15 cellular contexts compared by ENCODE assay signal in the genomic region with DNA sequence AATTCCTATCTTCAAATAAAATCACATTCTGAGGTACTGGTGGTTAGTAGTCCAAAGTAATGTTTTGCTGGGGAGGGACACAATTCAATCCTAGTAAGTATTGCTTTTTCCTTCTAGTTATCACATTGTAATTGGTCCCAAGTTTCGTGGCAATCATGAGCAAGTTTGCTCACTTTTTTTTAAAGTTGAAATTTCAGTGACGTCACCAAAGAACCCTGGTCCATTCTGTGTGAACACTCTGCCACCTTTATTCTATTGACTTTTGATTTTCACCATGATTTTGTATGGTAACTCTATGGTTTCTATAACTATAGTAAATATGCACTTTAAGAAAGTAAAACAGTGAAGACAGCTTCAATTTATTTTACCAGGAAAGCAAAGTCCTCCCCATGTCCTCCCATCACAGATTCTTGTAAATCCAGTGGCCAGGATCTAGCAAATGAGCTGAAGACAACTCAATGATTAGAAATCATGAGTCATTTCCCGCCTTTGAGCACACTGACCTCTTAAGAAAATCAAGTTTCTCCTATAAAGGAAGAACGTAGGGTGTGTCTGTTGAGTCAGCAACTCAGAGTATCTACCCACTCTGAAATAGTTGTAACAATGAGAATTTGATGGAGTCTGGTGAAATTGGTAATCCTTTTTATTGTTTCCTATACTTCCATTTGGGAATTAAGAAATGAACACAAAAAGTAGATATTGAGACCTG.
DNase-seq lines count a peak whose midpoint lies in the region; ATAC-seq, FAIRE-seq and TF ChIP-seq lines count a peak whose summit lies in the region.
"Had no signal": no experiment of that assay in that cellular context is flagged by ENCODE, and none has a peak within 500 bp of the region (broad histone marks: within the 10 kb centered on the region; RNA-seq: fewer than 3 reads in every experiment).

No MANE protein-coding gene starts in this region.

- no peaks in the 10 kb centered on the region for H3K36me3 Mint-ChIP-seq in naive thymus-derived CD8-positive, alpha-beta T cell
- no peaks in the 10 kb centered on the region for H3K36me3 Mint-ChIP-seq in natural killer cell treated with Interleukin-12 subunit alpha and Interleukin-12 subunit beta and Interleukin-15 and Interleukin-18, amount 100 ng/mL, for 72 hours
- H3K36me3 Mint-ChIP-seq: CD8-positive, alpha-beta T cell had no signal

- H3K4me2 ChIP-seq in keratinocyte (ENCODE audit: control insufficient read depth, extremely low read depth, insufficient read depth, low read depth, low read length), result no peak overlapping the region

- H3K4me3 ChIP-seq in NB4 (ENCODE audit: low read depth, low read length) (no peak overlapping the region), astrocyte of the spinal cord (ENCODE audit: low read depth, low read length) (no peak overlapping the region), keratinocyte (ENCODE audit: control insufficient read depth in 2 of 3, extremely low read depth in 1 of 3, insufficient read depth in 2 of 3, low read depth in 1 of 3, low read length in 3 of 3) (no peak overlapping the region)
- H3K4me3 ChIP-seq: lung had no signal

- no peak for TF ChIP-seq CTCF in NB4 (IDR thresholded peaks at IDR 0.05; ENCODE audit: low read depth, low read length)
- no peak for TF ChIP-seq CTCF in astrocyte of the spinal cord (IDR thresholded peaks at IDR 0.05; ENCODE audit: low read depth, low read length)
- no peak for TF ChIP-seq CTCF in keratinocyte (optimal IDR thresholded peaks at IDR 0.05 in 1 of 3, IDR thresholded peaks at IDR 0.05 in 1 of 3, conservative IDR thresholded peaks at IDR 0.05 in 1 of 3; ENCODE audit: extremely low read depth in 1 of 3, insufficient read depth in 2 of 3, low read length in 3 of 3)

- no peak for TF ChIP-seq POLR2A in NB4 (IDR thresholded peaks at IDR 0.05; ENCODE audit: extremely low read depth, insufficient read length)

- no peaks in the 10 kb centered on the region for H3K79me2 ChIP-seq in keratinocyte (ENCODE audit: control insufficient read depth, insufficient read depth, low read length)

- FAIRE-seq in keratinocyte (lab: Jason Lieb, UNC), result no peak

- no peaks in the 10 kb centered on the region for H3K9me3 ChIP-seq in keratinocyte (ENCODE audit: control insufficient read depth, low read depth, low read length)

- H3K9me3 Mint-ChIP-seq in naive thymus-derived CD8-positive, alpha-beta T cell, result peaks cover 0 to 10% (median 5%) of the 10 kb centered on the region in 9 donors
- peaks cover 4% of the 10 kb centered on the region for H3K9me3 Mint-ChIP-seq in natural killer cell treated with Interleukin-12 subunit alpha and Interleukin-12 subunit beta and Interleukin-15 and Interleukin-18, amount 100 ng/mL, for 72 hours

- H3K27ac ChIP-seq in keratinocyte (ENCODE audit: control insufficient read depth, insufficient read depth, low read length), result no peak overlapping the region

- no peaks in the 10 kb centered on the region for H3K27me3 ChIP-seq in keratinocyte (ENCODE audit: control insufficient read depth, extremely low read depth, insufficient read depth, low read length)

- peak overlapping the region; percentile 6 for H2AFZ ChIP-seq in keratinocyte (ENCODE audit: control insufficient read depth, low read length)

- POLR2A ChIA-PET in naive thymus-derived CD8-positive, alpha-beta T cell (lab: Charles Lee), result no interaction called here

- H3K27me3 Mint-ChIP-seq in naive thymus-derived CD8-positive, alpha-beta T cell, result no peaks in the 10 kb centered on the region
- no peaks in the 10 kb centered on the region for H3K27me3 Mint-ChIP-seq in natural killer cell treated with Interleukin-12 subunit alpha and Interleukin-12 subunit beta and Interleukin-15 and Interleukin-18, amount 100 ng/mL, for 72 hours

- DNase-seq in Daoy (ENCODE audit: low read depth) (peak; percentile 61), NB4 (ENCODE audit: low read depth) (peak; percentile 14), astrocyte of the spinal cord (ENCODE audit: low read depth, low spot score) (peak; percentile 89), keratinocyte (ENCODE audit: low read depth, low spot score) (no peak)
- no peak for DNase-seq in naive thymus-derived CD8-positive, alpha-beta T cell
- DNase-seq in natural killer cell treated with Interleukin-12 subunit alpha and Interleukin-12 subunit beta and Interleukin-15 and Interleukin-18, amount 100 ng/mL, for 72 hours (ENCODE audit: low spot score), result no peak
- DNase-seq: activated CD4-positive, CD25-positive, alpha-beta regulatory T cell treated with anti-CD3 and anti-CD28 coated beads, Interleukin-2, amount 50 U/mL, for 72 hours; activated T-cell treated with anti-CD3 and anti-CD28 coated beads, Interleukin-2, amount 50 U/mL, for 72 hours; CD8-positive, alpha-beta T cell; central memory CD4-positive, alpha-beta T cell; NCI-H2227 treated with DMSO at 0.1 percent for 48 hours; SHP77 had no signal

- H3K4me1 Mint-ChIP-seq in naive thymus-derived CD8-positive, alpha-beta T cell, result no peaks in the 10 kb centered on the region
- H3K4me1 Mint-ChIP-seq in natural killer cell treated with Interleukin-12 subunit alpha and Interleukin-12 subunit beta and Interleukin-15 and Interleukin-18, amount 100 ng/mL, for 72 hours (ENCODE audit: low read depth in 2 of 2), result no peaks in the 10 kb centered on the region

- in situ Hi-C loops in astrocyte of the spinal cord (cut with HindIII; ENCODE audit: low sequenced_read_pairs), result no loop called here

- H3K9me1 ChIP-seq in keratinocyte (ENCODE audit: control insufficient read depth, extremely low read depth, insufficient read depth, low read length), result no peaks in the 10 kb centered on the region

- no peak for ATAC-seq in HG03439 (IDR thresholded peaks at IDR 0.05; ENCODE audit: unreplicated experiment)
- no peak for ATAC-seq in naive thymus-derived CD8-positive, alpha-beta T cell
- no peak for ATAC-seq in HG02870 (IDR thresholded peaks at IDR 0.05; ENCODE audit: unreplicated experiment)
- ATAC-seq in natural killer cell treated with Interleukin-12 subunit alpha and Interleukin-12 subunit beta and Interleukin-15 and Interleukin-18, amount 100 ng/mL, for 72 hours, result no peak
- ATAC-seq: activated T-cell treated with anti-CD3 and anti-CD28 coated beads, Interleukin-2, amount 50 U/mL, for 72 hours; CD8-positive, alpha-beta T cell had no signal

- H3K9ac ChIP-seq in keratinocyte (ENCODE audit: control insufficient read depth, extremely low read depth, insufficient read depth, low read length), result no peak overlapping the region

- H4K20me1 ChIP-seq in keratinocyte (ENCODE audit: control insufficient read depth, extremely low read depth, insufficient read depth, low read length), result no peaks in the 10 kb centered on the region

- no peak overlapping the region for H3K4me3 Mint-ChIP-seq in naive thymus-derived CD8-positive, alpha-beta T cell
- H3K4me3 Mint-ChIP-seq in natural killer cell treated with Interleukin-12 subunit alpha and Interleukin-12 subunit beta and Interleukin-15 and Interleukin-18, amount 100 ng/mL, for 72 hours, result no peak overlapping the region
- H3K4me3 Mint-ChIP-seq: activated T-cell treated with anti-CD3 and anti-CD28 coated beads, Interleukin-2, amount 50 U/mL, for 72 hours; CD8-positive, alpha-beta T cell had no signal

- no peak overlapping the region for H3K27ac Mint-ChIP-seq in naive thymus-derived CD8-positive, alpha-beta T cell
- no peak overlapping the region for H3K27ac Mint-ChIP-seq in natural killer cell treated with Interleukin-12 subunit alpha and Interleukin-12 subunit beta and Interleukin-15 and Interleukin-18, amount 100 ng/mL, for 72 hours
- H3K27ac Mint-ChIP-seq: activated T-cell treated with anti-CD3 and anti-CD28 coated beads, Interleukin-2, amount 50 U/mL, for 72 hours; CD8-positive, alpha-beta T cell had no signal

- H3K36me3 ChIP-seq in keratinocyte (ENCODE audit: control insufficient read depth in 2 of 2, extremely low read depth in 1 of 2, insufficient read depth in 2 of 2, low read length in 2 of 2), result no peaks in the 10 kb centered on the region

- H3K4me1 ChIP-seq in keratinocyte (ENCODE audit: control insufficient read depth, extremely low read depth, insufficient read depth, low read length), result no peaks in the 10 kb centered on the region

- dilution Hi-C loops in keratinocyte (cut with MboI; ENCODE audit: extremely low pct_ligation_motif_present, low sequenced_read_pairs), result no loop called here

Comparison
In these comparisons a context has a peak if more than half of its experiments do, and no peak if none do; other contexts are left out.
1. DNase-seq: peak in Daoy (single experiment), NB4 (single experiment) and astrocyte of the spinal cord (single experiment); none in keratinocyte (single experiment), naive thymus-derived CD8-positive, alpha-beta T cell (0 of 10) and natural killer cell treated with Interleukin-12 subunit alpha and Interleukin-12 subunit beta and Interleukin-15 and Interleukin-18, amount 100 ng/mL, for 72 hours (single experiment).